ENCODE assay signal across 8 cellular contexts in genomic region chr14:94342334-94342934, GRCh38. TPM values are rescaled to one million over a fixed set of nuclear protein-coding genes. Genes with fewer than 3 reads are reported as not detected.
DNase-seq lines count a peak whose midpoint lies in the region; ATAC-seq, FAIRE-seq and TF ChIP-seq lines count a peak whose summit lies in the region.

No MANE protein-coding gene starts in this region.

- H3K36me3 ChIP-seq in ascending aorta = no peaks in the 10 kb centered on the region
- H3K36me3 ChIP-seq in thoracic aorta = no peaks in the 10 kb centered on the region

- H3K27ac ChIP-seq in ascending aorta = no peak overlapping the region
- no peak overlapping the region for H3K27ac ChIP-seq in thoracic aorta

- FAIRE-seq in islet of Langerhans (lab: Jason Lieb, UNC) (peak; percentile 85), GM19239 (lab: Jason Lieb, UNC) (no peak)

- DNase-seq in COR-L47 (lab: John Stamatoyannopoulos, UW) (peak; percentile 94), M059J (ENCODE audit: low read depth) (peak; percentile 94), ascending aorta (ENCODE audit: low spot score in 2 of 2) (peak; percentile 60 to 89), thoracic aorta (ENCODE audit: low spot score) (peak; percentile 77), GM19239 (ENCODE audit: insufficient read length, low spot score) (no peak)

- no peak for TF ChIP-seq CTCF in ascending aorta (IDR thresholded peaks at IDR 0.05)
- no peak for TF ChIP-seq CTCF in thoracic aorta (IDR thresholded peaks at IDR 0.05)

- ATAC-seq in thoracic aorta (ENCODE audit: insufficient number of reproducible peaks, low FRiP score, low read depth) = peak; percentile 54
- no peak for ATAC-seq in HG03045 (IDR thresholded peaks at IDR 0.05; ENCODE audit: unreplicated experiment)
- no peak for ATAC-seq in HG03097 (IDR thresholded peaks at IDR 0.05; ENCODE audit: low FRiP score, unreplicated experiment)

- H3K27me3 ChIP-seq in ascending aorta (no peaks in the 10 kb centered on the region), thoracic aorta (replicated peaks; ENCODE audit: insufficient read depth) (no peaks in the 10 kb centered on the region)

- intact Hi-C loops in ascending aorta (cut with DNase I) = no loop called here

- no peaks in the 10 kb centered on the region for H3K9me3 ChIP-seq in ascending aorta
- no peaks in the 10 kb centered on the region for H3K9me3 ChIP-seq in thoracic aorta

- no peaks in the 10 kb centered on the region for H3K4me1 ChIP-seq in ascending aorta
- H3K4me1 ChIP-seq in thoracic aorta (ENCODE audit: control insufficient read depth in 1 of 2, low read depth in 2 of 2) = peaks cover 0 to 15% of the 10 kb centered on the region in 2 donors

- H3K4me3 ChIP-seq in ascending aorta = no peak overlapping the region
- H3K4me3 ChIP-seq in thoracic aorta = no peak overlapping the region

RNA-seq across cellular contexts. Expression of gene SERPINA6, which starts 19.3 kb away (rescaled TPM):
- total RNA-seq in M059J (2014; rRNA removed; shearing (Covaris generic)) = 0.05 TPM in 1 of 2 replicates, not detected in the other
- not detected for total RNA-seq in ascending aorta
- total RNA-seq in thoracic aorta = not detected

RNA-seq across cellular contexts. Expression of gene SERPINA2, which starts 24.1 kb away (rescaled TPM):
- not detected in 2 replicates for total RNA-seq in M059J (2014; rRNA removed; shearing (Covaris generic))
- total RNA-seq in ascending aorta = not detected
- not detected for total RNA-seq in thoracic aorta

RNA-seq across cellular contexts. Expression of gene SERPINA1, which starts 46.0 kb away (rescaled TPM):
- 5.6 and 8.3 TPM in 2 replicates for total RNA-seq in M059J (2014; rRNA removed; shearing (Covaris generic))
- total RNA-seq in ascending aorta (34.3 TPM), thoracic aorta (10 to 100 TPM; 15.2 to 22.4 TPM)

RNA-seq across cellular contexts. Expression of gene SERPINA10, which starts 49.4 kb away (rescaled TPM):
- not detected in 2 replicates for total RNA-seq in M059J (2014; rRNA removed; shearing (Covaris generic))
- total RNA-seq in ascending aorta = not detected
- total RNA-seq in thoracic aorta = under 1 TPM in 1 of 2 donors, not detected in 1; 0.28 TPM
